In the genomic region with DNA sequence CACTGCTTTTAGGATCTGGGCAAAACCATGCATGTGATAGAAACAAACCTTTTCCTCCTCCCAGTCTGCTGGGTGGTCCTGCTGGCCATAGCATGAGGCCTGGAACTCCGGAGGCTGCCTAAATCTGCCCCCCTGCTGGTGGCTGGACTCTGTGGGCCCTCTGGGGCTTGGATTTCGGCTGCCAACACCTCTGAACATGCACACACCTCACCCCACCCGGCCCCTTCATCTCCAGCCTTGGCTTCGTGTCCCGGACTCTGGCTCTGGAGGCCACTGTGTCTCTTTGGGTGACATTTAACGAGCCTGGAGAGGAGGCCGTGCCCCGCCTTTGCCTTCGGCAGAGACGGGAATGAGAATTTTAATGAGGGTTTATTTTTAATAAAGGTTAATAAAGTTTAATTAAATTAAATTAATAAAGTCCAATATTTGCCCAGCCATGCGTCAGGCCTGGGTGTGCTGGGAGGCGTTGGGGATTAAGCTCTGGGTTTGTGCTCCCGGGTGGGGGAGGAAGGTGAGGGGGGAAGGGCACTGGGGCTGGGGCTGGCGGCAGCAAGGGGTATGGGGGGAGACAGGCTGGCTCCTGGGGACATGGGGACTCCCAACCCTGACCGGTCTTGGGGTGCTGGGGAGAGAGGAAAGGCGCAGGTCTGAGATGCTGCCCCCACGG, we compare ENCODE assay signal across 23 cellular contexts.
"Had no signal": no experiment of that assay in that cellular context is flagged by ENCODE, and none has a peak within 500 bp of the region (broad histone marks: within the 10 kb centered on the region; RNA-seq: fewer than 3 reads in every experiment).

No MANE protein-coding gene starts in this region.

- H3K4me1 ChIP-seq: adrenal gland, heart left ventricle, transverse colon, uterus had no signal

- H3K36me3 ChIP-seq: adrenal gland, heart left ventricle, transverse colon, uterus had no signal

- H3K27me3 ChIP-seq: adrenal gland, transverse colon, uterus had no signal

- H3K4me1 Mint-ChIP-seq: central memory CD8-positive, alpha-beta T cell; stimulated activated naive B cell treated with anti-CD40 and anti-IgM and Interleukin-4, amounts not matched to agents 10 μg/mL and 1 μg/mL and 100 μg/mL, for 72 hours had no signal

- H3K27ac Mint-ChIP-seq: activated naive CD8-positive, alpha-beta T cell; activated T-cell treated with anti-CD3 and anti-CD28 coated beads, Interleukin-2, amount 50 U/mL, for 72 hours; progenitor cell of endocrine pancreas; stimulated activated naive B cell treated with anti-CD40 and anti-IgM and Interleukin-4, amounts not matched to agents 10 μg/mL and 1 μg/mL and 100 μg/mL, for 72 hours; T-helper 1 cell treated with Interleukin-12 subunit alpha and Interleukin-12 subunit beta and Interleukin-4 antibody, amounts not matched to agents 30 μg/mL and 1 μg/mL, for 36 hours had no signal

- H3K9me3 ChIP-seq: adrenal gland, heart left ventricle, transverse colon, uterus had no signal

- H3K36me3 Mint-ChIP-seq: activated naive CD8-positive, alpha-beta T cell; stimulated activated naive B cell treated with anti-CD40 and anti-IgM and Interleukin-4, amounts not matched to agents 10 μg/mL and 1 μg/mL and 100 μg/mL, for 72 hours had no signal

- H3K4me3 ChIP-seq: adrenal gland, coronary artery, heart left ventricle, transverse colon, uterus had no signal

- DNase-seq: activated CD4-positive, alpha-beta T cell treated with anti-CD3 and anti-CD28 coated beads for 4 hours; activated CD4-positive, alpha-beta T cell treated with anti-CD3 and anti-CD28 coated beads, Interleukin-2, amount 50 U/mL, for 48 hours; activated CD4-positive, CD25-positive, alpha-beta regulatory T cell; activated gamma-delta T cell treated with Interleukin-2 at 50 U/mL for 16 hours; activated T-cell treated with anti-CD3 and anti-CD28 coated beads, Interleukin-2, amount 50 U/mL, for 72 hours; adrenal gland; islet precursor cell; left colon; mesenchymal stem cell; retina; stimulated activated CD4-positive, alpha-beta T cell treated with anti-CD3 and anti-CD28 coated beads, Interleukin-2, amount 100 ng/mL, for 48 hours; stimulated activated CD8-positive, alpha-beta memory T cell treated with anti-CD3 and anti-CD28 coated beads, Interleukin-4, amount 100 ng/mL, for 48 hours; stimulated activated naive B cell treated with anti-CD40 and anti-IgM and Interleukin-4, amounts not matched to agents 10 μg/mL and 1 μg/mL and 100 μg/mL, for 72 hours; T1000; transverse colon; uterus had no signal

- ATAC-seq: activated T-cell treated with anti-CD3 and anti-CD28 coated beads, Interleukin-2, amount 50 U/mL, for 72 hours; heart left ventricle; left colon; stimulated activated naive B cell treated with anti-CD40 and anti-IgM and Interleukin-4, amounts not matched to agents 10 μg/mL and 1 μg/mL and 100 μg/mL, for 72 hours had no signal

- H3K4me3 Mint-ChIP-seq: activated naive CD8-positive, alpha-beta T cell; activated T-cell treated with anti-CD3 and anti-CD28 coated beads, Interleukin-2, amount 50 U/mL, for 72 hours; central memory CD8-positive, alpha-beta T cell; stimulated activated naive B cell treated with anti-CD40 and anti-IgM and Interleukin-4, amounts not matched to agents 10 μg/mL and 1 μg/mL and 100 μg/mL, for 72 hours; T-helper 1 cell treated with Interleukin-12 subunit alpha and Interleukin-12 subunit beta and Interleukin-4 antibody, amounts not matched to agents 30 μg/mL and 1 μg/mL, for 36 hours had no signal

- H3K27me3 Mint-ChIP-seq: activated naive CD8-positive, alpha-beta T cell had no signal

- H3K9me3 Mint-ChIP-seq: activated T-cell treated with anti-CD3 and anti-CD28 coated beads, Interleukin-2, amount 50 U/mL, for 72 hours; central memory CD8-positive, alpha-beta T cell; stimulated activated naive B cell treated with anti-CD40 and anti-IgM and Interleukin-4, amounts not matched to agents 10 μg/mL and 1 μg/mL and 100 μg/mL, for 72 hours; T-helper 1 cell treated with Interleukin-12 subunit alpha and Interleukin-12 subunit beta and Interleukin-4 antibody, amounts not matched to agents 30 μg/mL and 1 μg/mL, for 36 hours had no signal

- H3K27ac ChIP-seq: adrenal gland, coronary artery, epithelial cell of prostate, heart left ventricle, transverse colon, uterus had no signal
